20 cellular contexts compared by ENCODE assay signal in the genomic region with DNA sequence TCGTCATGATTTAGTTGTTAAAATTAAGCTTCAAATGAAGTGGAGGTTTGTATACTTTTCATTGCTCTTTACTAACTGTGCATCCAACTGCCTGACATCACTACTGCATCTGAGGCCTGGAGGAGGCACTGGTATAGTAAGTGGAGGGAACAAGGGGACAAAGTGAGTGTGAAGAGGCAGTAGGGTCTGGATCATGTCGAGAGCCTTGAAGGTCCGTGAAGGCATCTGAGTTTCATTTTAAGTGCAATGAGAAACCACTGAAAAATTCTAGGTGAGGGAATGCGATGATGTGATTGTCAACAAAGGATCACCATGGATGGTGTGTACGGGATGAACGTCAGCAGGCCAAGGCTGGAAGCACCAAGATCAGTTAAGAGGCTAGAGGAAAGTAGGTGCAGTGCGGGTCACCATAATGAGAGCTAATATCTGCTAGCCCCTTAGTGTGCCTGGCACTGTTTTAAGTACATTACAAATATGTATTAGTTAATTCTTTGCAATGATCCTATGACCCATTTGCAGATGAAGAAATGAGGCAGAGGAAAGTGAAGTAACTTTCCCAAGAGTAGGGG.
DNase-seq lines count a peak whose midpoint lies in the region; ATAC-seq and TF ChIP-seq lines count a peak whose summit lies in the region.
"Had no signal": no experiment of that assay in that cellular context is flagged by ENCODE, and none has a peak within 500 bp of the region (broad histone marks: within the 10 kb centered on the region; RNA-seq: fewer than 3 reads in every experiment).

No MANE protein-coding gene starts in this region.

- no peak overlapping the region for H3K18ac ChIP-seq in trophoblast cell (ENCODE audit: low read length)

- H3K27ac ChIP-seq in heart right ventricle (peak overlapping the region; percentile 4 to 85 (median 62)), right cardiac atrium (ENCODE audit: low read length) (peak overlapping the region; percentile 77), trophoblast cell (ENCODE audit: low read depth, low read length) (no peak overlapping the region)

- no peak overlapping the region for H2BK5ac ChIP-seq in trophoblast cell (ENCODE audit: low read depth, low read length, poor library complexity)

- in situ Hi-C loops in HAP-1 (cut with MboI; ENCODE audit: low sequenced_read_pairs): no loop called here

- no peaks in the 10 kb centered on the region for H3K79me1 ChIP-seq in trophoblast cell (ENCODE audit: low read length)

- peaks cover 4 to 79% (median 60%) of the 10 kb centered on the region in 9 donors for H3K4me1 ChIP-seq in heart right ventricle
- H3K4me1 ChIP-seq in right cardiac atrium (ENCODE audit: control insufficient read depth, insufficient read depth, low read length): peaks cover 6% of the 10 kb centered on the region
- H3K4me1 ChIP-seq in trophoblast cell (ENCODE audit: control insufficient read depth in 1 of 2, insufficient read depth in 2 of 2, low read length in 2 of 2): peaks cover 0 to 3% of the 10 kb centered on the region in 2 experiments
- H3K4me1 ChIP-seq in HAP-1: no peaks in the 10 kb centered on the region

- WGBS in heart right ventricle, 2 donors: 49 to 51% methylated on average over 7 of the region's 7 CpGs
- 71% methylated on average over 7 of the region's 7 CpGs for WGBS in right cardiac atrium
- WGBS in trophoblast cell (ENCODE audit: extremely low coverage, insufficient coverage, insufficient read length): no CpG with 5 or more reads among the region's 7 CpGs

- H3K27me3 ChIP-seq in heart right ventricle (no peaks in the 10 kb centered on the region), right cardiac atrium (ENCODE audit: control insufficient read depth, insufficient read depth) (no peaks in the 10 kb centered on the region), trophoblast cell (ENCODE audit: insufficient read depth, low read length) (no peaks in the 10 kb centered on the region), HAP-1 (ENCODE audit: low read depth) (no peaks in the 10 kb centered on the region)

- no peak overlapping the region for H2BK120ac ChIP-seq in trophoblast cell (ENCODE audit: insufficient read depth, low read length, poor library complexity)

- no peak overlapping the region for H2AK5ac ChIP-seq in trophoblast cell (ENCODE audit: low read length)

- intact Hi-C loops in heart right ventricle (cut with DNase I): loop anchor here in 4 of 10 donors (5.0 kb wide), 2 partner anchors 32 to 37 kb away; no protein-coding TSS in a partner anchor
- intact Hi-C loops in cardiac septum (cut with DNase I): loop anchor here (5.0 kb wide), 1 partner anchor 37 kb away; no protein-coding TSS in a partner anchor
- intact Hi-C loops in right cardiac atrium (cut with DNase I): loop anchor here in 1 of 4 donors (5.0 kb wide), 1 partner anchor 37 kb away; no protein-coding TSS in a partner anchor

- H2BK12ac ChIP-seq in trophoblast cell (ENCODE audit: low read length): no peak overlapping the region

- no peak overlapping the region for H2AFZ ChIP-seq in trophoblast cell (ENCODE audit: insufficient read depth, low read length, poor library complexity)

- H4K91ac ChIP-seq in trophoblast cell (ENCODE audit: low read depth, low read length): no peak overlapping the region

- peaks cover 0 to 36% (median 0%) of the 10 kb centered on the region in 9 donors for H3K36me3 ChIP-seq in heart right ventricle
- H3K36me3 ChIP-seq in trophoblast cell (ENCODE audit: control insufficient read depth in 1 of 2, insufficient read depth in 2 of 2, low read length in 2 of 2): no peaks in the 10 kb centered on the region
- no peaks in the 10 kb centered on the region for H3K36me3 ChIP-seq in HAP-1 (replicated peaks)

- peak in 7 of 8 donors; percentile 22 to 63 (median 55) for ATAC-seq in heart right ventricle
- no peak for ATAC-seq in right cardiac atrium
- no peak for ATAC-seq in HG02588 (IDR thresholded peaks at IDR 0.05; ENCODE audit: unreplicated experiment)
- ATAC-seq: CD8-positive, alpha-beta T cell; GM12878 had no signal

- no peak overlapping the region for H3K14ac ChIP-seq in trophoblast cell (ENCODE audit: low read length)

- no peak overlapping the region for H4K8ac ChIP-seq in trophoblast cell (ENCODE audit: low read depth, low read length)

- DNase-seq in heart right ventricle (no peak), cardiac septum (ENCODE audit: low spot score) (no peak), right cardiac atrium (no peak), trophoblast cell (peak; percentile 69 to 71), NCI-H2107 treated with DMSO at 0.1 percent for 48 hours (lab: John Stamatoyannopoulos, UW; ENCODE audit: unreplicated experiment) (no peak), HAP-1 (ENCODE audit: low spot score in 2 of 2) (no peak), superior temporal gyrus (ENCODE audit: extremely low spot score) (no peak)
- DNase-seq: AML-193; C1 segment of cervical spinal cord; CD8-positive, alpha-beta T cell; DND-41; GOT3; Kasumi-1; NCI-H1694 treated with DMSO at 0.1 percent for 48 hours; NCI-H2081 treated with DMSO at 0.1 percent for 48 hours; NCI-H446 treated with DMSO at 0.1 percent for 48 hours; NCI-H526 treated with DMSO at 0.1 percent for 48 hours; OCI-M1 had no signal

- no peaks in the 10 kb centered on the region for H3K79me2 ChIP-seq in trophoblast cell (ENCODE audit: control insufficient read depth, insufficient read depth, low read length, poor library complexity)

- no peak overlapping the region for H3K23ac ChIP-seq in trophoblast cell (ENCODE audit: low read length)

- H3K4me3 ChIP-seq in heart right ventricle: no peak overlapping the region
- H3K4me3 ChIP-seq in right cardiac atrium (ENCODE audit: low read length): no peak overlapping the region
- no peak overlapping the region for H3K4me3 ChIP-seq in trophoblast cell (ENCODE audit: low read depth, low read length)
- no peak overlapping the region for H3K4me3 ChIP-seq in HAP-1
- H3K4me3 ChIP-seq: GM12878 had no signal

- H3K9me3 ChIP-seq in heart right ventricle (peaks cover 0 to 4% (median 0%) of the 10 kb centered on the region in 11 donors), right cardiac atrium (ENCODE audit: control insufficient read depth, low read length) (no peaks in the 10 kb centered on the region), trophoblast cell (ENCODE audit: insufficient read depth, low read depth, low read length) (no peaks in the 10 kb centered on the region), HAP-1 (no peaks in the 10 kb centered on the region)

- H3K4me2 ChIP-seq in trophoblast cell (ENCODE audit: low read length): no peak overlapping the region

- H4K12ac ChIP-seq in trophoblast cell (ENCODE audit: low read depth, low read length): no peak overlapping the region

- TF ChIP-seq CTCF in heart right ventricle (IDR thresholded peaks at IDR 0.05): no peak

- H3K9ac ChIP-seq in trophoblast cell (ENCODE audit: low read length): no peak overlapping the region

- H3K4ac ChIP-seq in trophoblast cell (ENCODE audit: low read depth, low read length): no peak overlapping the region

Comparison
In these comparisons a context has a peak if more than half of its experiments do, and no peak if none do; other contexts are left out.
1. ATAC-seq: peak in heart right ventricle (7 of 8); none in right cardiac atrium (0 of 2) and HG02588 (single experiment).
2. DNase-seq: peak in trophoblast cell (2 of 2); none in heart right ventricle (0 of 2), cardiac septum (single experiment), right cardiac atrium (0 of 3), NCI-H2107 treated with DMSO at 0.1 percent for 48 hours (single experiment), HAP-1 (0 of 2) and superior temporal gyrus (single experiment).